ENCODE assay signal across 15 cellular contexts in genomic region chr7:27030393-27031001, GRCh38.
DNase-seq lines count a peak whose midpoint lies in the region; ATAC-seq and TF ChIP-seq lines count a peak whose summit lies in the region.
"Had no signal": no experiment of that assay in that cellular context is flagged by ENCODE, and none has a peak within 500 bp of the region (broad histone marks: within the 10 kb centered on the region; RNA-seq: fewer than 3 reads in every experiment).

No MANE protein-coding gene starts in this region.

- H3K36me3 ChIP-seq in body of pancreas (replicated peaks in 1 of 2; ENCODE audit: insufficient read depth in 1 of 2, low read depth in 2 of 2): no peaks in the 10 kb centered on the region

- no peaks in the 10 kb centered on the region for H3K36me3 Mint-ChIP-seq in Calu3 (ENCODE audit: insufficient read depth, unreplicated experiment)
- no peaks in the 10 kb centered on the region for H3K36me3 Mint-ChIP-seq in central memory CD8-positive, alpha-beta T cell (ENCODE audit: insufficient read depth)
- peaks cover 0 to 6% (median 0%) of the 10 kb centered on the region in 3 donors for H3K36me3 Mint-ChIP-seq in naive thymus-derived CD8-positive, alpha-beta T cell
- H3K36me3 Mint-ChIP-seq: IgD-negative memory B cell had no signal

- ATAC-seq in central memory CD8-positive, alpha-beta T cell (replicated peaks; ENCODE audit: extremely low read depth, poor library complexity, severe bottlenecking): no peak
- no peak for ATAC-seq in naive thymus-derived CD8-positive, alpha-beta T cell
- ATAC-seq in body of pancreas (no peak), GM21825 (IDR thresholded peaks at IDR 0.05; ENCODE audit: unreplicated experiment) (no peak), HG02970 (IDR thresholded peaks at IDR 0.05; ENCODE audit: low FRiP score, unreplicated experiment) (no peak), HG02763 (IDR thresholded peaks at IDR 0.05; ENCODE audit: unreplicated experiment) (no peak)

- peaks cover 7% of the 10 kb centered on the region for H3K4me1 ChIP-seq in body of pancreas

- CTCF ChIA-PET in Calu3 (lab: Charles Lee): no interaction called here
- CTCF ChIA-PET in HEK293T (lab: Yijun Ruan, JAX): interaction anchor here (0.6 to 0.7 kb wide), 2 partner anchors 150 to 661 kb away, joined by 3 to 4 read pairs; no protein-coding TSS in a partner anchor

- POLR2A ChIA-PET in HEK293T (lab: Yijun Ruan, JAX): no interaction called here
- POLR2A ChIA-PET in naive thymus-derived CD8-positive, alpha-beta T cell (lab: Charles Lee): no interaction called here

- H3K27me3 Mint-ChIP-seq in Calu3 (ENCODE audit: unreplicated experiment): no peaks in the 10 kb centered on the region
- no peaks in the 10 kb centered on the region for H3K27me3 Mint-ChIP-seq in central memory CD8-positive, alpha-beta T cell
- H3K27me3 Mint-ChIP-seq in naive thymus-derived CD8-positive, alpha-beta T cell: no peaks in the 10 kb centered on the region
- H3K27me3 Mint-ChIP-seq: IgD-negative memory B cell had no signal

- TF ChIP-seq POLR2A in body of pancreas (IDR thresholded peaks at IDR 0.05): no peak

- H3K27me3 ChIP-seq in body of pancreas: no peaks in the 10 kb centered on the region

- BruUV-seq in Calu3 (replicated peaks; lab: Mats Ljungman, UMichigan): no TSS peak

- peak overlapping the region; percentile 29 for H3K27ac Mint-ChIP-seq in Calu3 (ENCODE audit: unreplicated experiment)
- peak overlapping the region; percentile 80 for H3K27ac Mint-ChIP-seq in central memory CD8-positive, alpha-beta T cell (ENCODE audit: low read depth)
- peak overlapping the region in 9 of 10 donors; percentile 63 to 92 (median 83) for H3K27ac Mint-ChIP-seq in naive thymus-derived CD8-positive, alpha-beta T cell

- no peaks in the 10 kb centered on the region for H3K9me3 Mint-ChIP-seq in Calu3 (ENCODE audit: low read depth, unreplicated experiment)
- no peaks in the 10 kb centered on the region for H3K9me3 Mint-ChIP-seq in central memory CD8-positive, alpha-beta T cell
- H3K9me3 Mint-ChIP-seq in naive thymus-derived CD8-positive, alpha-beta T cell: no peaks in the 10 kb centered on the region
- H3K9me3 Mint-ChIP-seq: IgD-negative memory B cell had no signal

- no peaks in the 10 kb centered on the region for H3K9me3 ChIP-seq in body of pancreas

- TF ChIP-seq CTCF in Calu3 (IDR thresholded peaks at IDR 0.05; ENCODE audit: unreplicated experiment) (no peak), body of pancreas (IDR thresholded peaks at IDR 0.05) (no peak)

- H3K4me3 ChIP-seq in body of pancreas: no peak overlapping the region

- H3K4me1 Mint-ChIP-seq in Calu3 (ENCODE audit: low read depth, unreplicated experiment): peaks cover 31% of the 10 kb centered on the region
- H3K4me1 Mint-ChIP-seq in central memory CD8-positive, alpha-beta T cell: peaks cover 24% of the 10 kb centered on the region
- H3K4me1 Mint-ChIP-seq in naive thymus-derived CD8-positive, alpha-beta T cell: peaks cover 11 to 25% (median 20%) of the 10 kb centered on the region in 4 donors

- 93 to 96% methylated on average over 7 of the region's 7 CpGs for WGBS in body of pancreas, 2 donors

- H3K4me3 Mint-ChIP-seq in Calu3 (ENCODE audit: low read depth, unreplicated experiment): no peak overlapping the region
- H3K4me3 Mint-ChIP-seq in central memory CD8-positive, alpha-beta T cell: no peak overlapping the region
- peak overlapping the region in 2 of 10 donors; percentile 18 to 54 for H3K4me3 Mint-ChIP-seq in naive thymus-derived CD8-positive, alpha-beta T cell

- H3K27ac ChIP-seq in body of pancreas: no peak overlapping the region

- DNase-seq in Calu3 (no peak), HEK293T (ENCODE audit: extremely low spot score) (no peak), body of pancreas (no peak)
- no peak for DNase-seq in central memory CD8-positive, alpha-beta T cell (ENCODE audit: low spot score in 2 of 2)
- DNase-seq in naive thymus-derived CD8-positive, alpha-beta T cell: no peak
- DNase-seq: activated naive CD4-positive, alpha-beta T cell; C1 segment of cervical spinal cord; NCI-H1092 treated with DMSO at 0.1 percent for 48 hours; PC-3; stimulated activated CD4-positive, alpha-beta T cell treated with anti-CD3 and anti-CD28 coated beads, Interleukin-2, amount 100 ng/mL, for 24 hours; stimulated activated CD8-positive, alpha-beta memory T cell treated with anti-CD3 and anti-CD28 coated beads, Interleukin-4, amount 100 ng/mL, for 48 hours had no signal

- intact Hi-C loops in Calu3 (cut with micrococcal nuclease; ENCODE audit: unreplicated experiment): loop anchor here (5.0 kb wide), 1 partner anchor 168 kb away; the partner anchor contains the start of gene SKAP2
- intact Hi-C loops in body of pancreas (cut with DNase I): no loop called here

TF ChIP-seq in HEK293T, 16 proteins besides CTCF, POLR2A, EP300 and RAD21:
- TF ChIP-seq HDGF (IDR thresholded peaks at IDR 0.05; ENCODE audit: borderline replicate concordance) (no peak), FOXM1 (IDR thresholded peaks at IDR 0.05; ENCODE audit: borderline replicate concordance) (no peak), SUZ12 (IDR thresholded peaks at IDR 0.05) (no peak), ARNT (IDR thresholded peaks at IDR 0.05) (no peak), FOXA1 (IDR thresholded peaks at IDR 0.05) (no peak), L3MBTL2 (conservative IDR thresholded peaks at IDR 0.05) (peak; percentile 61), ZNF384 (IDR thresholded peaks at IDR 0.05) (0 out of 2 replicates have a peak, but pooled peaks have one; percentile 29)

Comparison
In these comparisons a context has a peak if more than half of its experiments do, and no peak if none do; other contexts are left out.
1. H3K27ac Mint-ChIP-seq: peak in every context shown above with its lines; median percentile 83 in naive thymus-derived CD8-positive, alpha-beta T cell; 80 in central memory CD8-positive, alpha-beta T cell; 29 in Calu3.